In the genomic region with DNA sequence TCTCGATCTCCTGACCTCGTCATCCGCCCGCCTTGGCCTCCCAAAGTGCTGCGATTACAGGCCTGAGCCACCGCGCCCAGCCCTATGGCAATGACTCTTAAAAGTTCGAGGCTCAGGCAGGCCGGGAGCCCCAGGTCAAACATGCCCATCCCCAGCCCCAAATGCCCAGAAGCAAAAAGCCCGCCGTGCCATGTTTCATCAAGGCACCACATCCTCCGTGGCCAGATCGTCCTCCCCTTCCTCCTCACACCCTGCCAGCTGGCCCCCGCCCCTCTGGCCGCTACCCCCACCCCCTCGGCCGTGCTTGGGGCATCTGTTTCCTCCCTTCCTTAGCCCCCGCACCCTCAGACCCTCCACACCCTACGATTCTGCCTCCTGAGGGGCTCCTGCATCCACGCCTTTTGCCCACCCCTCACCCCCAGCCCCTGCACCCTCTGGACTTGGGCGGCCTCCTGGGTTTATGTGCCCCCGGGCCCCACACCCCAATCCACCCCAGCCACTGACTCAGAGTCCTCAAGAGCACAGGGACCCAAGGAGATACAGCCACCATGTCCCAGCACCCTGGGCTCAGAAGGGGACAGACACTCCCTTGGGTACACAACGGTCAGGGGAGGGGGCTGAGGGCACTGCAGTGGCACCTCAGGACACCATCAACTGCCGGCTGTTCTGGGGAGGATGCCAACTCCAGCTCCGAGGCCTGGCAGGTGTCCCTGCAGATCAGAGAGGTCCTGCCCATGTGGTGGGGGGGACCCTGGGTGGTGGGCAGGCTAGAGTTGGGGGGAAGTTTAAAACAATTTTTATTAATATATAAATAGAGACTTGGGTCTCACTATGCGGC, we compare ENCODE assay signal across 1 cellular context.
TF ChIP-seq lines count a peak whose summit lies in the region.

No MANE protein-coding gene starts in this region.

TF ChIP-seq in SK-N-SH treated with all-trans-retinoic acid at 6 μM for 48 hours, 23 proteins besides CTCF, POLR2A, EP300 and RAD21 (continued from another document):
- no peak for TF ChIP-seq CSDC2 (CRISPR knock-in tag; IDR thresholded peaks at IDR 0.05)
- TF ChIP-seq ISL1 (CRISPR knock-in tag; IDR thresholded peaks at IDR 0.05), result no peak
- no peak for TF ChIP-seq OSR1 (CRISPR knock-in tag; IDR thresholded peaks at IDR 0.05)
TF ChIP-seq in SK-N-SH treated with all-trans-retinoic acid at 6 μM for 48 hours: peak in this region for 0.
